Comparison of ENCODE assay signal across 9 cellular contexts in genomic region chr9:73565833-73566465, GRCh38.
DNase-seq lines count a peak whose midpoint lies in the region; ATAC-seq and TF ChIP-seq lines count a peak whose summit lies in the region.
"Had no signal": no experiment of that assay in that cellular context is flagged by ENCODE, and none has a peak within 500 bp of the region (broad histone marks: within the 10 kb centered on the region; RNA-seq: fewer than 3 reads in every experiment).

No MANE protein-coding gene starts in this region.

- intact Hi-C loops in natural killer cell (cut with micrococcal nuclease), result no loop called here

- H3K27me3 ChIP-seq in Loucy (ENCODE audit: insufficient read depth, low read length, poor library complexity, severe bottlenecking), result no peaks in the 10 kb centered on the region
- H3K27me3 ChIP-seq in neural progenitor cell, result no peaks in the 10 kb centered on the region

- DNase-seq in GM12864 (ENCODE audit: low read depth), result no peak
- DNase-seq in dermis blood vessel endothelial cell, result peak; percentile 0
- DNase-seq in neural progenitor cell (ENCODE audit: low spot score), result peak; percentile 59
- DNase-seq in stimulated activated CD4-positive, alpha-beta T cell treated with anti-CD3 and anti-CD28 coated beads, Interleukin-2, amount 100 ng/mL, for 24 hours, result no peak
- DNase-seq in cerebellum (ENCODE audit: low spot score), result no peak
- DNase-seq in natural killer cell, result no peak

- H3K4me1 Mint-ChIP-seq in neural progenitor cell (peaks cover 18% of the 10 kb centered on the region), natural killer cell (no peaks in the 10 kb centered on the region)

- peak; percentile 20 for TF ChIP-seq CTCF in GM12864 (IDR thresholded peaks at IDR 0.05; ENCODE audit: low read depth, low read length, missing control alignments)
- peak; percentile 82 for TF ChIP-seq CTCF in Loucy (conservative IDR thresholded peaks at IDR 0.05; ENCODE audit: low read length)
- TF ChIP-seq CTCF in neural progenitor cell (IDR thresholded peaks at IDR 0.05), result peak; percentile 71
- no peak for TF ChIP-seq CTCF in natural killer cell (IDR thresholded peaks at IDR 0.05)

- no peak overlapping the region for H3K4me3 Mint-ChIP-seq in neural progenitor cell
- H3K4me3 Mint-ChIP-seq in natural killer cell, result no peak overlapping the region
- H3K4me3 Mint-ChIP-seq: dendritic cell treated with granulocyte-macrophage colony-stimulating factor and Interleukin-4, amounts not matched to agents 40 ng/mL and 50 ng/mL, for 4 days had no signal

- H3K9ac ChIP-seq in Loucy (ENCODE audit: low read depth, low read length, poor library complexity, severe bottlenecking) (no peak overlapping the region), neural progenitor cell (no peak overlapping the region)

- no peak overlapping the region for H3K4me2 ChIP-seq in Loucy (ENCODE audit: low read depth, low read length, poor library complexity, severe bottlenecking)
- no peak overlapping the region for H3K4me2 ChIP-seq in neural progenitor cell

- H3K4me3 ChIP-seq in GM12864 (ENCODE audit: low read depth, low read length) (no peak overlapping the region), Loucy (ENCODE audit: low read length, poor library complexity, severe bottlenecking) (no peak overlapping the region), neural progenitor cell (no peak overlapping the region)

- H3K9me3 Mint-ChIP-seq in neural progenitor cell (peaks cover 12% of the 10 kb centered on the region), natural killer cell (peaks cover 0 to 7% of the 10 kb centered on the region in 2 donors)
- H3K9me3 Mint-ChIP-seq: dendritic cell treated with granulocyte-macrophage colony-stimulating factor and Interleukin-4, amounts not matched to agents 40 ng/mL and 50 ng/mL, for 4 days had no signal

- H3K36me3 Mint-ChIP-seq in neural progenitor cell (peaks cover 3% of the 10 kb centered on the region), natural killer cell (peaks cover 6% of the 10 kb centered on the region)

- H3K9me3 ChIP-seq in Loucy (ENCODE audit: insufficient read depth, low read depth, low read length) (no peaks in the 10 kb centered on the region), neural progenitor cell (ENCODE audit: low read depth) (no peaks in the 10 kb centered on the region)

- peaks cover 14% of the 10 kb centered on the region for H3K4me1 ChIP-seq in Loucy (ENCODE audit: insufficient read depth, low read length, poor library complexity, severe bottlenecking)
- peaks cover 16% of the 10 kb centered on the region for H3K4me1 ChIP-seq in neural progenitor cell

- H3K27ac ChIP-seq in neural progenitor cell, result no peak overlapping the region

- H3K27ac Mint-ChIP-seq in neural progenitor cell (no peak overlapping the region), natural killer cell (no peak overlapping the region)
- H3K27ac Mint-ChIP-seq: dendritic cell treated with granulocyte-macrophage colony-stimulating factor and Interleukin-4, amounts not matched to agents 40 ng/mL and 50 ng/mL, for 4 days had no signal

- ATAC-seq in GM21447 (IDR thresholded peaks at IDR 0.05; ENCODE audit: unreplicated experiment), result no peak
- ATAC-seq in natural killer cell, result no peak

- H3K36me3 ChIP-seq in Loucy (ENCODE audit: insufficient read depth, low read length), result no peaks in the 10 kb centered on the region
- H3K36me3 ChIP-seq in neural progenitor cell, result no peaks in the 10 kb centered on the region

- no peaks in the 10 kb centered on the region for H3K79me2 ChIP-seq in Loucy (ENCODE audit: insufficient read depth, low read length)
- no peaks in the 10 kb centered on the region for H3K79me2 ChIP-seq in neural progenitor cell (ENCODE audit: low read depth)

- H4K20me1 ChIP-seq in Loucy (ENCODE audit: insufficient read depth, low read length, poor library complexity, severe bottlenecking) (no peaks in the 10 kb centered on the region), neural progenitor cell (ENCODE audit: low read depth) (no peaks in the 10 kb centered on the region)

- no peak overlapping the region for H2AFZ ChIP-seq in Loucy (ENCODE audit: low read length)
- H2AFZ ChIP-seq in neural progenitor cell (replicated peaks), result no peak overlapping the region

- H3K9me2 ChIP-seq in Loucy (replicated peaks; ENCODE audit: low read depth, low read length), result no peaks in the 10 kb centered on the region

- H3F3A ChIP-seq in Loucy (ENCODE audit: low read depth) (no peaks in the 10 kb centered on the region), neural progenitor cell (ENCODE audit: low read depth) (peaks cover 3% of the 10 kb centered on the region)

- H3K27me3 Mint-ChIP-seq in neural progenitor cell (ENCODE audit: insufficient read depth, low read depth) (no peaks in the 10 kb centered on the region), natural killer cell (ENCODE audit: low read depth in 2 of 2) (no peaks in the 10 kb centered on the region)
- H3K27me3 Mint-ChIP-seq: dendritic cell treated with granulocyte-macrophage colony-stimulating factor and Interleukin-4, amounts not matched to agents 40 ng/mL and 50 ng/mL, for 4 days had no signal

Comparison
In these comparisons a context has a peak if more than half of its experiments do, and no peak if none do; other contexts are left out.
1. DNase-seq: peak in dermis blood vessel endothelial cell (single experiment) and neural progenitor cell (single experiment); none in GM12864 (single experiment), stimulated activated CD4-positive, alpha-beta T cell treated with anti-CD3 and anti-CD28 coated beads, Interleukin-2, amount 100 ng/mL, for 24 hours (0 of 2), cerebellum (single experiment) and natural killer cell (single experiment).